ENCODE assay signal across 10 cellular contexts in genomic region chr17:13385481-13385907, GRCh38.
DNase-seq lines count a peak whose midpoint lies in the region; ATAC-seq and TF ChIP-seq lines count a peak whose summit lies in the region.
"Had no signal": no experiment of that assay in that cellular context is flagged by ENCODE, and none has a peak within 500 bp of the region (broad histone marks: within the 10 kb centered on the region; RNA-seq: fewer than 3 reads in every experiment).

No MANE protein-coding gene starts in this region.

- H3K27ac ChIP-seq in epithelial cell of prostate = peak overlapping the region; percentile 59

- peak overlapping the region; percentile 72 for H3K27ac Mint-ChIP-seq in HFFc6
- H3K27ac Mint-ChIP-seq in chondrocyte (ENCODE audit: unreplicated experiment) = no peak overlapping the region
- H3K27ac Mint-ChIP-seq: activated naive CD4-positive, alpha-beta T cell treated with anti-CD3 and anti-CD28 coated beads, Interleukin-2, amount 50 U/mL, for 72 hours; CD8-positive, alpha-beta memory T cell had no signal

- TF ChIP-seq CTCF in HFFc6 (IDR thresholded peaks at IDR 0.05) (no peak), chondrocyte (IDR thresholded peaks at IDR 0.05) (no peak)

- no peak for ATAC-seq in left lobe of liver
- ATAC-seq: activated naive CD4-positive, alpha-beta T cell treated with anti-CD3 and anti-CD28 coated beads, Interleukin-2, amount 50 U/mL, for 72 hours had no signal

- peak; percentile 13 for DNase-seq in HFFc6
- DNase-seq in OCI-M1 (lab: John Stamatoyannopoulos, UW) = peak; percentile 89
- DNase-seq in epithelial cell of prostate (ENCODE audit: low read depth, low spot score) = peak; percentile 64
- DNase-seq in skeletal muscle cell (ENCODE audit: low read depth) = peak; percentile 30
- no peak for DNase-seq in mesenteric fat pad (ENCODE audit: low spot score)
- no peak for DNase-seq in chondrocyte (ENCODE audit: low spot score)
- DNase-seq in left lobe of liver (ENCODE audit: low spot score) = no peak
- DNase-seq: CD8-positive, alpha-beta memory T cell; MM.1S had no signal

- H3K4me1 Mint-ChIP-seq in HFFc6 (ENCODE audit: low read depth) (peaks cover 13% of the 10 kb centered on the region), chondrocyte (ENCODE audit: low read depth) (peaks cover 7% of the 10 kb centered on the region)
- H3K4me1 Mint-ChIP-seq: CD8-positive, alpha-beta memory T cell had no signal

- H3K36me3 Mint-ChIP-seq in HFFc6 (ENCODE audit: low read depth) (no peaks in the 10 kb centered on the region), chondrocyte (ENCODE audit: low read depth) (no peaks in the 10 kb centered on the region)
- H3K36me3 Mint-ChIP-seq: activated naive CD4-positive, alpha-beta T cell treated with anti-CD3 and anti-CD28 coated beads, Interleukin-2, amount 50 U/mL, for 72 hours; CD8-positive, alpha-beta memory T cell had no signal

- H3K9me3 Mint-ChIP-seq in HFFc6 = no peaks in the 10 kb centered on the region
- H3K9me3 Mint-ChIP-seq in chondrocyte (ENCODE audit: low read depth) = no peaks in the 10 kb centered on the region
- H3K9me3 Mint-ChIP-seq: activated naive CD4-positive, alpha-beta T cell treated with anti-CD3 and anti-CD28 coated beads, Interleukin-2, amount 50 U/mL, for 72 hours; CD8-positive, alpha-beta memory T cell had no signal

- H3K4me3 ChIP-seq in skeletal muscle cell (ENCODE audit: low read depth, low read length) = no peak overlapping the region

- H3K4me3 Mint-ChIP-seq in HFFc6 (no peak overlapping the region), chondrocyte (ENCODE audit: unreplicated experiment) (no peak overlapping the region)
- H3K4me3 Mint-ChIP-seq: CD8-positive, alpha-beta memory T cell had no signal

- H3K27me3 Mint-ChIP-seq in HFFc6 (ENCODE audit: insufficient read depth) = no peaks in the 10 kb centered on the region; the same call in 1 of the 2 replicates
- H3K27me3 Mint-ChIP-seq in chondrocyte (ENCODE audit: low read depth) = no peaks in the 10 kb centered on the region

Comparison
In these comparisons a context has a peak if more than half of its experiments do, and no peak if none do; other contexts are left out.
1. DNase-seq: peak in HFFc6 (single experiment), OCI-M1 (single experiment), epithelial cell of prostate (single experiment) and skeletal muscle cell (single experiment); none in mesenteric fat pad (single experiment), chondrocyte (single experiment) and left lobe of liver (single experiment).